Comparison of ENCODE assay signal across 21 cellular contexts in the genomic region with DNA sequence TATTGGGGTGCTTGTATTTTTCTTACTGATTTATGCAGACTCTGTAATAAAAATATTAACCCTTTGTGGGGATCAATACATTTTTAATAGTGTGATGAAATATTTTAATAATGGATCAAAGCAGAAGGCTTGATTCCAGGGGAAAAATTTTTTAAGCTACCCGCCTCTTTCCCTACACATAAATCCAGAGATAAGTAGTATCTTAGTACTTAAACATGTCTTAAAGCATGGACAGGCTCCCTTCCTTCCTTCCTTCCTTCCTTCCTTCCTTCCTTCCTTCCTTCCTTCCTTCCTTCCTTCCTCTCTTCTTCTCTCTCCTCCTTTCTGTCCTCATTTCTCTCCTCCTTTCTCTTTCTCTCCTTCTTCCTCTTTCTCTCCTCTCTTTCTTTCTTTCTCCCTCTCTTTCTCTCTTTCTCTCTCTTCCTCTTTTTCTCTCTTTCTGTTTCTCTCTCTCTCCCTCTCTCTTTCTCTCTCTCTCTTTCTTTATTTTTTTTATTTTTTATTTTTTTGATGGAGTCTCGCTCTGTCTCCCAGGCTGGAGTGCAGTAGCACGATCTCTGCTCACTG.
A peak's percentile ranks its signal among the peaks of the same experiment; 100 is the strongest.
DNase-seq lines count a peak whose midpoint lies in the region; ATAC-seq and TF ChIP-seq lines count a peak whose summit lies in the region.
"Had no signal": no experiment of that assay in that cellular context is flagged by ENCODE, and none has a peak within 500 bp of the region (broad histone marks: within the 10 kb centered on the region; RNA-seq: fewer than 3 reads in every experiment).

No MANE protein-coding gene starts in this region.

- BruUV-seq in A673 (replicated peaks; lab: Mats Ljungman, UMichigan) (no TSS peak), HCT116 (replicated peaks; lab: Mats Ljungman, UMichigan) (no TSS peak)

- no peaks in the 10 kb centered on the region for H3K79me1 ChIP-seq in H9 (ENCODE audit: insufficient read depth, low read depth, low read length, poor library complexity, severe bottlenecking)

- H3K4me2 ChIP-seq in HCT116 (ENCODE audit: low read length) (peak overlapping the region; percentile 40), parathyroid adenoma (ENCODE audit: low read length) (no peak overlapping the region), H9 (ENCODE audit: insufficient read depth, insufficient read length, low read length) (no peak overlapping the region)
- H3K4me2 ChIP-seq: SK-N-SH had no signal

- no peaks in the 10 kb centered on the region for H3K9me3 Mint-ChIP-seq in activated T-helper 17 cell treated with anti-CD3 and anti-CD28 coated beads, Interleukin-2, amount 50 U/mL, for 72 hours
- H3K9me3 Mint-ChIP-seq in H9: no peaks in the 10 kb centered on the region
- H3K9me3 Mint-ChIP-seq: CD8-positive, alpha-beta memory T cell had no signal

- TF ChIP-seq RAD21 in HCT116 (IDR thresholded peaks at IDR 0.05; ENCODE audit: low read depth): no peak

- no peak overlapping the region for H2BK15ac ChIP-seq in H9 (ENCODE audit: low read depth, low read length)

- peak overlapping the region; percentile 47 for H3K27ac Mint-ChIP-seq in activated T-helper 17 cell treated with anti-CD3 and anti-CD28 coated beads, Interleukin-2, amount 50 U/mL, for 72 hours
- H3K27ac Mint-ChIP-seq in H9: no peak overlapping the region
- H3K27ac Mint-ChIP-seq: CD14-positive monocyte had no signal

- H3K23me2 ChIP-seq in H9 (ENCODE audit: insufficient read length, low read depth, low read length, poor library complexity, severe bottlenecking): no peaks in the 10 kb centered on the region

- H3K4me1 Mint-ChIP-seq in activated T-helper 17 cell treated with anti-CD3 and anti-CD28 coated beads, Interleukin-2, amount 50 U/mL, for 72 hours: peaks cover 7% of the 10 kb centered on the region
- peaks cover 23 to 28% of the 10 kb centered on the region in 2 experiments for H3K4me1 Mint-ChIP-seq in H9

- H3K27ac ChIP-seq in A673 (ENCODE audit: low read depth, low read length, poor library complexity, severe bottlenecking) (peak overlapping the region; percentile 73), HCT116 (ENCODE audit: low read depth, low read length) (no peak overlapping the region), parathyroid adenoma (peak overlapping the region; percentile 39), H9 (ENCODE audit: insufficient read length, low read depth, low read length) (no peak overlapping the region)

- no peak overlapping the region for H3K4ac ChIP-seq in H9 (ENCODE audit: low read depth, low read length)

- no peaks in the 10 kb centered on the region for H3K79me2 ChIP-seq in HCT116 (ENCODE audit: insufficient read depth, low read length)
- no peaks in the 10 kb centered on the region for H3K79me2 ChIP-seq in parathyroid adenoma
- H3K79me2 ChIP-seq in H9 (ENCODE audit: insufficient read depth, low read length): no peaks in the 10 kb centered on the region

- H3K9me3 ChIP-seq in A673 (ENCODE audit: low read depth, low read length, poor library complexity, severe bottlenecking) (no peaks in the 10 kb centered on the region), HCT116 (ENCODE audit: control insufficient read depth in 1 of 2, insufficient read depth in 1 of 2, low read depth in 1 of 2, low read length in 2 of 2) (no peaks in the 10 kb centered on the region), parathyroid adenoma (ENCODE audit: control insufficient read depth, low read length) (no peaks in the 10 kb centered on the region), H9 (ENCODE audit: control insufficient read depth, low read depth, low read length) (no peaks in the 10 kb centered on the region)
- H3K9me3 ChIP-seq: SK-N-SH had no signal

- H2BK120ac ChIP-seq in H9 (ENCODE audit: low read depth, low read length, poor library complexity, severe bottlenecking): no peak overlapping the region

- H3K9ac ChIP-seq in HCT116 (ENCODE audit: low read length): no peak overlapping the region
- H3K9ac ChIP-seq in parathyroid adenoma: no peak overlapping the region
- no peak overlapping the region for H3K9ac ChIP-seq in H9 (ENCODE audit: extremely low read depth, insufficient read length, low read length)
- H3K9ac ChIP-seq: SK-N-SH had no signal

- H4K5ac ChIP-seq in H9 (ENCODE audit: insufficient read length, low read depth, low read length): no peak overlapping the region

- POLR2A ChIA-PET in A673 (lab: Charles Lee; ENCODE audit: low non-redundant PET): interaction anchor here (0.6 kb wide), 1 partner anchor 130 kb away, joined by 3 read pairs; no protein-coding TSS in a partner anchor
- POLR2A ChIA-PET in HCT116 (lab: Charles Lee): no interaction called here

- H3T11ph ChIP-seq in H9 (ENCODE audit: low read length): no peak overlapping the region

- H3K14ac ChIP-seq in H9 (ENCODE audit: insufficient read depth, low read length): no peak overlapping the region

- no peak overlapping the region for H3K56ac ChIP-seq in H9 (ENCODE audit: insufficient read length, low read depth, low read length)

- H4K20me1 ChIP-seq in HCT116 (ENCODE audit: insufficient read depth) (no peaks in the 10 kb centered on the region), H9 (ENCODE audit: control insufficient read depth, insufficient read depth, insufficient read length) (no peaks in the 10 kb centered on the region)

- H3K4me3 Mint-ChIP-seq in activated T-helper 17 cell treated with anti-CD3 and anti-CD28 coated beads, Interleukin-2, amount 50 U/mL, for 72 hours: no peak overlapping the region
- H3K4me3 Mint-ChIP-seq in H9: no peak overlapping the region

- RAD21 ChIA-PET in HCT116 (lab: Charles Lee; ENCODE audit: low non-redundant PET in 1 of 2, low total read pairs in 2 of 2, uncharacterized antibody in 2 of 2, unreplicated experiment in 2 of 2): no interaction called here

- H3K27me3 ChIP-seq in A673 (replicated peaks; ENCODE audit: insufficient read depth, low read depth, low read length, poor library complexity): no peaks in the 10 kb centered on the region
- H3K27me3 ChIP-seq in HCT116 (ENCODE audit: insufficient read depth, low read length): no peaks in the 10 kb centered on the region
- H3K27me3 ChIP-seq in parathyroid adenoma (ENCODE audit: control insufficient read depth, insufficient read depth, low read length): no peaks in the 10 kb centered on the region
- no peaks in the 10 kb centered on the region for H3K27me3 ChIP-seq in H9 (ENCODE audit: insufficient read depth, low read length)

- intact Hi-C loops in A673 (cut with micrococcal nuclease; ENCODE audit: unreplicated experiment) (loop anchor here (5.0 kb wide), 1 partner anchor 144 kb away; no protein-coding TSS in a partner anchor), HCT116 (cut with micrococcal nuclease) (no loop called here)

- no peaks in the 10 kb centered on the region for H3K27me3 Mint-ChIP-seq in activated T-helper 17 cell treated with anti-CD3 and anti-CD28 coated beads, Interleukin-2, amount 50 U/mL, for 72 hours
- no peaks in the 10 kb centered on the region for H3K27me3 Mint-ChIP-seq in H9 (ENCODE audit: low read depth)

- no peaks in the 10 kb centered on the region for H3K36me3 ChIP-seq in A673 (ENCODE audit: insufficient read depth, low read length, poor library complexity, severe bottlenecking)
- H3K36me3 ChIP-seq in HCT116 (ENCODE audit: control insufficient read depth in 1 of 2, insufficient read depth in 2 of 2, low read length in 2 of 2): no peaks in the 10 kb centered on the region
- H3K36me3 ChIP-seq in parathyroid adenoma (ENCODE audit: control insufficient read depth, insufficient read depth, low read length): no peaks in the 10 kb centered on the region

- no peak overlapping the region for H4K91ac ChIP-seq in H9 (ENCODE audit: insufficient read length, low read depth, low read length)

- DNase-seq in A673 (ENCODE audit: low spot score) (peak; percentile 51), HCT116 (ENCODE audit: low read depth, low spot score) (no peak), G401 (ENCODE audit: low spot score) (no peak), pons (ENCODE audit: low spot score) (no peak), H9 (no peak)
- DNase-seq: AML-193; CD8-positive, alpha-beta memory T cell; Karpas-422; NCI-H1092; NCI-H1417 treated with DMSO at 0.1 percent for 48 hours; NCI-H1694 treated with DMSO at 0.1 percent for 48 hours; NCI-H2081; NCI-H2227 treated with DMSO at 0.1 percent for 48 hours; NCI-H69; OCI-M1; SIG-M5; SK-N-SH had no signal

- ATAC-seq in HCT116 (no peak), GM18502 (IDR thresholded peaks at IDR 0.05; ENCODE audit: poor library complexity, unreplicated experiment) (no peak)
- ATAC-seq in activated T-helper 17 cell treated with anti-CD3 and anti-CD28 coated beads, Interleukin-2, amount 50 U/mL, for 72 hours (replicated peaks): no peak

- no peaks in the 10 kb centered on the region for H3K36me3 Mint-ChIP-seq in activated T-helper 17 cell treated with anti-CD3 and anti-CD28 coated beads, Interleukin-2, amount 50 U/mL, for 72 hours (ENCODE audit: low read depth)
- H3K36me3 Mint-ChIP-seq in H9 (ENCODE audit: insufficient read depth in 1 of 3, low read depth in 3 of 3): no peaks in the 10 kb centered on the region
- H3K36me3 Mint-ChIP-seq: CD14-positive monocyte; CD8-positive, alpha-beta memory T cell had no signal

- no peak overlapping the region for H2AFZ ChIP-seq in HCT116 (ENCODE audit: low read depth, low read length, poor library complexity, severe bottlenecking)
- H2AFZ ChIP-seq in parathyroid adenoma: peak overlapping the region; percentile 51
- no peak overlapping the region for H2AFZ ChIP-seq in H9 (ENCODE audit: low read length)

- no peaks in the 10 kb centered on the region for H3K9me2 ChIP-seq in HCT116 (ENCODE audit: insufficient read depth)
- H3K9me2 ChIP-seq: SK-N-SH had no signal

- no peak overlapping the region for H4K8ac ChIP-seq in H9 (replicated peaks; ENCODE audit: insufficient read length, low read depth, low read length)

- H3K4me3 ChIP-seq in A673 (ENCODE audit: low read depth, low read length, poor library complexity, severe bottlenecking) (no peak overlapping the region), HCT116 (replicated peaks in 1 of 2; ENCODE audit: low read depth in 1 of 2, low read length in 2 of 2) (no peak overlapping the region), parathyroid adenoma (ENCODE audit: low read depth, low read length) (no peak overlapping the region)

- in situ Hi-C loops in G401 (cut with HindIII; ENCODE audit: low sequenced_read_pairs): no loop called here

- no peak for TF ChIP-seq POLR2A in HCT116 (IDR thresholded peaks at IDR 0.05; ENCODE audit: borderline replicate concordance, extremely low read depth, insufficient read depth, insufficient read length)

- TF ChIP-seq CTCF in A673 (conservative IDR thresholded peaks at IDR 0.05; ENCODE audit: low read depth, low read length) (no peak), HCT116 (IDR thresholded peaks at IDR 0.05 in 2 of 3, conservative IDR thresholded peaks at IDR 0.05 in 1 of 3; ENCODE audit: borderline replicate concordance in 1 of 3, insufficient read depth in 1 of 3, low read depth in 2 of 3, low read length in 2 of 3) (no peak), parathyroid adenoma (IDR thresholded peaks at IDR 0.05) (no peak), H9 (conservative IDR thresholded peaks at IDR 0.05) (no peak)

- no peak overlapping the region for H3K18ac ChIP-seq in H9 (ENCODE audit: insufficient read length, low read depth, low read length)

- H2BK12ac ChIP-seq in H9 (ENCODE audit: insufficient read length, low read depth, low read length): no peak overlapping the region

- H2BK20ac ChIP-seq in H9 (ENCODE audit: low read depth, low read length, poor library complexity, severe bottlenecking): no peak overlapping the region

- H2AK5ac ChIP-seq in H9 (ENCODE audit: insufficient read length, low read length): no peak overlapping the region

- H3K23ac ChIP-seq in H9 (ENCODE audit: insufficient read length, low read depth, low read length): no peak overlapping the region

- CTCF ChIA-PET in A673 (lab: Charles Lee): interaction anchor here (0.6 to 0.7 kb wide), 2 partner anchors 145 to 525 kb away, joined by 4 to 6 read pairs; no protein-coding TSS in a partner anchor
- CTCF ChIA-PET in HCT116 (lab: Charles Lee): no interaction called here

- peaks cover 65% of the 10 kb centered on the region for H3K4me1 ChIP-seq in A673 (ENCODE audit: insufficient read depth, low read length, poor library complexity, severe bottlenecking)
- peaks cover 21 to 26% of the 10 kb centered on the region in 2 experiments for H3K4me1 ChIP-seq in HCT116 (ENCODE audit: control insufficient read depth in 1 of 2, insufficient read depth in 2 of 2, low read length in 2 of 2)
- peaks cover 7% of the 10 kb centered on the region for H3K4me1 ChIP-seq in parathyroid adenoma
- peaks cover 10% of the 10 kb centered on the region; the same call in 1 of the 2 replicates for H3K4me1 ChIP-seq in H9 (ENCODE audit: insufficient read depth, low read length)

- no peak overlapping the region for H2BK5ac ChIP-seq in H9 (ENCODE audit: insufficient read length, low read length)

- WGBS in H9 (ENCODE audit: extremely low coverage, insufficient read length, low lambda C conversion rate): no CpG with 5 or more reads among the region's 3 CpGs

Comparison
In these comparisons a context has a peak if more than half of its experiments do, and no peak if none do; other contexts are left out.
1. H3K27ac ChIP-seq: peak in A673 (single experiment) and parathyroid adenoma (single experiment); none in HCT116 (single experiment) and H9 (single experiment).